In the genomic region with DNA sequence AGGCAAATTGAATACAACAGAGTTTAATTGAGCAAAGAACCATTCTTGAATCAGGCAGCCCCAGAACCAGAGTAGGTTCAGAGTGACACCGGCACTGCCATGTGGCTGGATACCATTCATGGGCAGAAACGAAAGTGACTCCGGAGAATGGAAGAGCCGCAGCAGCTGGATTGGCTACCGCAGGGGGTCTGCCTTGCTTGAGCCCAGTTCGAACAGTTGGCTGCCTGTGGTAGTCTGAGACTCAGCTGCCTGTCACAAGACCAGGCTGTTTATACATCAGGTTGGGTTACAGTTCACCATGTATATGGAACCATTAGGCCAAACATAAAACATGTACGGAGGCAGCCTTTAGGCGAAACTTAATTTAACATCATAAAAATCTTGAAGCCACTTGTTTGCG, we compare ENCODE assay signal across 14 cellular contexts.
DNase-seq lines count a peak whose midpoint lies in the region; TF ChIP-seq lines count a peak whose summit lies in the region.
"Had no signal": no experiment of that assay in that cellular context is flagged by ENCODE, and none has a peak within 500 bp of the region (broad histone marks: within the 10 kb centered on the region; RNA-seq: fewer than 3 reads in every experiment).

No MANE protein-coding gene starts in this region.

- CTCF ChIA-PET in activated naive CD4-positive, alpha-beta T cell treated with anti-CD3 and anti-CD28 coated beads for 36 hours (lab: Charles Lee): no interaction called here

- no peak overlapping the region for H3K4me3 ChIP-seq in prostate gland
- H3K4me3 ChIP-seq: pancreas had no signal

- H3K4me1 ChIP-seq in prostate gland (replicated peaks): no peaks in the 10 kb centered on the region
- H3K4me1 ChIP-seq: pancreas had no signal

- intact Hi-C loops in activated naive CD4-positive, alpha-beta T cell treated with anti-CD3 and anti-CD28 coated beads for 36 hours (cut with micrococcal nuclease): loop anchor here (5.0 to 10.0 kb wide), 2 partner anchors 312 to 529 kb away; a partner anchor contains a TSS
- intact Hi-C loops in posterior cingulate gyrus (cut with DNase I): no loop called here
- intact Hi-C loops in prostate gland (cut with DNase I): loop anchor here (5.0 kb wide), 1 partner anchor 109 kb away; no protein-coding TSS in a partner anchor

- no peaks in the 10 kb centered on the region for H3K27me3 Mint-ChIP-seq in activated naive CD4-positive, alpha-beta T cell treated with anti-CD3 and anti-CD28 coated beads for 36 hours (ENCODE audit: low read depth)
- H3K27me3 Mint-ChIP-seq: activated naive CD4-positive, alpha-beta T cell treated with anti-CD3 and anti-CD28 coated beads, Interleukin-2, amount 50 U/mL, for 24 hours; central memory CD8-positive, alpha-beta T cell; memory B cell had no signal

- no peak for DNase-seq in activated naive CD4-positive, alpha-beta T cell treated with anti-CD3 and anti-CD28 coated beads for 36 hours
- DNase-seq in activated naive CD4-positive, alpha-beta T cell treated with anti-CD3 and anti-CD28 coated beads, Interleukin-2, amount 50 U/mL, for 16 hours: no peak
- DNase-seq in NCI-H69 (lab: John Stamatoyannopoulos, UW) (peak; percentile 98), iris pigment epithelial cell (ENCODE audit: low read depth) (peak; percentile 14), cerebellum (ENCODE audit: low spot score) (no peak), posterior cingulate gyrus (no peak), prostate gland (ENCODE audit: low spot score) (no peak)
- no peak for DNase-seq in activated CD4-positive, CD25-positive, alpha-beta regulatory T cell (lab: John Stamatoyannopoulos, UW)
- DNase-seq: DMS153; stimulated activated CD8-positive, alpha-beta memory T cell treated with anti-CD3 and anti-CD28 coated beads, Interleukin-4, amount 100 ng/mL, for 48 hours had no signal

- no peak for TF ChIP-seq POLR2A in prostate gland (IDR thresholded peaks at IDR 0.05)

- H3K36me3 ChIP-seq in prostate gland: no peaks in the 10 kb centered on the region
- H3K36me3 ChIP-seq: pancreas had no signal

- TF ChIP-seq CTCF in prostate gland (IDR thresholded peaks at IDR 0.05): no peak

- whole genome bisulfite sequencing in prostate gland: 95% methylated on average over 9 of the region's 9 CpGs

- H3K9me3 Mint-ChIP-seq in activated naive CD4-positive, alpha-beta T cell treated with anti-CD3 and anti-CD28 coated beads for 36 hours: peaks cover 2% of the 10 kb centered on the region
- H3K9me3 Mint-ChIP-seq: memory B cell had no signal

- peaks cover 14% of the 10 kb centered on the region for H3K36me3 Mint-ChIP-seq in activated naive CD4-positive, alpha-beta T cell treated with anti-CD3 and anti-CD28 coated beads for 36 hours (ENCODE audit: low read depth)

- H3K4me1 Mint-ChIP-seq in activated naive CD4-positive, alpha-beta T cell treated with anti-CD3 and anti-CD28 coated beads for 36 hours (ENCODE audit: low read depth): peaks cover 94% of the 10 kb centered on the region

- peak overlapping the region; percentile 92 for H3K27ac Mint-ChIP-seq in activated naive CD4-positive, alpha-beta T cell treated with anti-CD3 and anti-CD28 coated beads for 36 hours
- H3K27ac Mint-ChIP-seq: memory B cell had no signal

- no peaks in the 10 kb centered on the region for H3K27me3 ChIP-seq in prostate gland (replicated peaks; ENCODE audit: insufficient read depth)
- H3K27me3 ChIP-seq: pancreas had no signal

- H3K4me3 Mint-ChIP-seq in activated naive CD4-positive, alpha-beta T cell treated with anti-CD3 and anti-CD28 coated beads for 36 hours: no peak overlapping the region
- H3K4me3 Mint-ChIP-seq: central memory CD8-positive, alpha-beta T cell; memory B cell had no signal

- H3K27ac ChIP-seq in prostate gland: no peak overlapping the region
- H3K27ac ChIP-seq: pancreas had no signal

- H3K9me3 ChIP-seq in prostate gland: no peaks in the 10 kb centered on the region
- H3K9me3 ChIP-seq: pancreas had no signal

Comparison
In these comparisons a context has a peak if more than half of its experiments do, and no peak if none do; other contexts are left out.
1. DNase-seq: peak in NCI-H69 (single experiment) and iris pigment epithelial cell (single experiment); none in activated naive CD4-positive, alpha-beta T cell treated with anti-CD3 and anti-CD28 coated beads for 36 hours (single experiment), activated naive CD4-positive, alpha-beta T cell treated with anti-CD3 and anti-CD28 coated beads, Interleukin-2, amount 50 U/mL, for 16 hours (single experiment), cerebellum (single experiment), activated CD4-positive, CD25-positive, alpha-beta regulatory T cell (0 of 4), posterior cingulate gyrus (0 of 10) and prostate gland (single experiment).